Comparison of ENCODE assay signal across 9 cellular contexts in the genomic region with DNA sequence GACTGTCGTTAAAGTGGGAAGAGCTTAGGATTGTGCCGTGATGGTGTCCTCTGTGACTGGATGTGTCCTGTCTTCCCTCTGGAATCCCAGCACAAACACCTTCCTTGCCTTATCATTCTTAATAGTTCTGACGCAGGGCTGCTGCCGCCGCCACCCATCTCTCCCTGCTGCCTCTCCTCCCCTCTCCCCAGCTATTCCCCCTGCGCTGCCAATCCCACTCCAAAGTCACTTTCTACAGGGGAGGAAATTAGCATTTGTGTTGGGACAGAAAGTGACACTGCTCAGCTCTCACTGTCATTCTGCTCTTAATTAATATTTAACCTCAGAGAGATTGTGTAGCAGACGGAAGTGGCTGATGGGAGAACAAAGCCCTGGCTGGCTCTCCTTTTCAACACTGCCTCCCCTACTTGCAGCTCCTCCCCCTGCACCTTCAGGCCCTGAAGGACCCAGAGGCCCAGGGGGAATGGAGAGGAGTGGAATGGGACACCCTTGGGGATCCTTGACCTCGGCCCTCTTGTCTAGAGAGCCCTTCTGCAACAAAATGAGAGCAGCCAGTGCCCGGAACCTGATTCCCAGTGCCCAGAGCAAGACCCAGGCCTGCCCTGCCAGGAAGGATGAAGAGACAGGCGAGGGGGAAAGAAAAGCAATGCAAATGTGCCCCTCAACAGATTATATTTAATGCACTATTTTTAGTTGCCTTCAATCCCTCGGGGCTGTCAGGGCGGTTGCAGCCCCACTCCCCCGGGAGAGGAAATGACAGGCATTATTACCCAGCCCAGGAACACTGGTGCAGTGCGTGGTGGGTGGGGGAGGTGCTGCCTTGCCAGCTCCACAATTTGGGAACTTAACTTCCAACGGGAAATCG. TPM values are rescaled to one million over a fixed set of nuclear protein-coding genes. Genes with fewer than 3 reads are reported as not detected.
DNase-seq lines count a peak whose midpoint lies in the region; ATAC-seq, FAIRE-seq and TF ChIP-seq lines count a peak whose summit lies in the region.
"Had no signal": no experiment of that assay in that cellular context is flagged by ENCODE, and none has a peak within 500 bp of the region (broad histone marks: within the 10 kb centered on the region; RNA-seq: fewer than 3 reads in every experiment).

No MANE protein-coding gene starts in this region.

- H3K4me2 ChIP-seq in Loucy (ENCODE audit: low read depth, low read length, poor library complexity, severe bottlenecking): peak overlapping the region; percentile 72
- H3K4me2 ChIP-seq in HepG2 (ENCODE audit: low read depth, low read length): peak overlapping the region; percentile 86

- no peak for TF ChIP-seq RAD21 in HepG2 (CRISPR knock-in tag; IDR thresholded peaks at IDR 0.05)

- intact Hi-C loops in HepG2 (cut with micrococcal nuclease; ENCODE audit: unreplicated experiment): no loop called here

- H3K4me3 Mint-ChIP-seq in stimulated activated effector memory CD8-positive, alpha-beta T cell treated with anti-CD3 and anti-CD28 coated beads, Interleukin-12 subunit alpha, Interleukin-12 subunit beta, amount 100 ng/mL, for 72 hours: no peak overlapping the region
- H3K4me3 Mint-ChIP-seq in T-helper 2 cell treated with Interferon-gamma antibody and Interleukin-4, amounts not matched to agents 5 μg/mL and 100 μg/mL, for 36 hours: no peak overlapping the region
- H3K4me3 Mint-ChIP-seq: activated naive CD8-positive, alpha-beta T cell had no signal

- H4K20me1 ChIP-seq in Loucy (ENCODE audit: insufficient read depth, low read length, poor library complexity, severe bottlenecking) (no peaks in the 10 kb centered on the region), HepG2 (ENCODE audit: insufficient read depth, low read length) (no peaks in the 10 kb centered on the region)

- peak overlapping the region; percentile 51 for H3K9ac ChIP-seq in Loucy (ENCODE audit: low read depth, low read length, poor library complexity, severe bottlenecking)
- no peak overlapping the region for H3K9ac ChIP-seq in HepG2 (ENCODE audit: insufficient read depth, low read depth, low read length)

- H3K27ac Mint-ChIP-seq in stimulated activated effector memory CD8-positive, alpha-beta T cell treated with anti-CD3 and anti-CD28 coated beads, Interleukin-12 subunit alpha, Interleukin-12 subunit beta, amount 100 ng/mL, for 72 hours: no peak overlapping the region
- H3K27ac Mint-ChIP-seq in T-helper 2 cell treated with Interferon-gamma antibody and Interleukin-4, amounts not matched to agents 5 μg/mL and 100 μg/mL, for 36 hours: no peak overlapping the region
- H3K27ac Mint-ChIP-seq: activated naive CD8-positive, alpha-beta T cell had no signal

- H3F3A ChIP-seq in Loucy (ENCODE audit: low read depth): no peaks in the 10 kb centered on the region

- TF ChIP-seq CTCF in GM13976 (IDR thresholded peaks at IDR 0.05; ENCODE audit: borderline replicate concordance, control extremely low read depth, extremely low read depth, insufficient read depth, missing control alignments) (no peak), Loucy (conservative IDR thresholded peaks at IDR 0.05; ENCODE audit: low read length) (no peak), HepG2 (CRISPR knock-in tag; IDR thresholded peaks at IDR 0.05) (no peak)

- H3K9me3 Mint-ChIP-seq in stimulated activated effector memory CD8-positive, alpha-beta T cell treated with anti-CD3 and anti-CD28 coated beads, Interleukin-12 subunit alpha, Interleukin-12 subunit beta, amount 100 ng/mL, for 72 hours: no peaks in the 10 kb centered on the region
- no peaks in the 10 kb centered on the region for H3K9me3 Mint-ChIP-seq in T-helper 2 cell treated with Interferon-gamma antibody and Interleukin-4, amounts not matched to agents 5 μg/mL and 100 μg/mL, for 36 hours

- peaks cover 4% of the 10 kb centered on the region for H3K36me3 Mint-ChIP-seq in stimulated activated effector memory CD8-positive, alpha-beta T cell treated with anti-CD3 and anti-CD28 coated beads, Interleukin-12 subunit alpha, Interleukin-12 subunit beta, amount 100 ng/mL, for 72 hours
- H3K36me3 Mint-ChIP-seq in T-helper 2 cell treated with Interferon-gamma antibody and Interleukin-4, amounts not matched to agents 5 μg/mL and 100 μg/mL, for 36 hours (ENCODE audit: low read depth): no peaks in the 10 kb centered on the region
- H3K36me3 Mint-ChIP-seq: activated naive CD8-positive, alpha-beta T cell had no signal

- peak; percentile 97 for ATAC-seq in GM21737 (IDR thresholded peaks at IDR 0.05; ENCODE audit: unreplicated experiment)
- peak; percentile 94 for ATAC-seq in HepG2
- ATAC-seq in stimulated activated effector memory CD8-positive, alpha-beta T cell treated with anti-CD3 and anti-CD28 coated beads, Interleukin-12 subunit alpha, Interleukin-12 subunit beta, amount 100 ng/mL, for 72 hours: no peak
- ATAC-seq in stimulated activated naive CD8-positive, alpha-beta T cell treated with anti-CD3 and anti-CD28 coated beads, Interleukin-15, Interleukin-2, amounts not matched to agents 100 U/mL and 50 U/mL, for 24 hours: no peak

- no peak for TF ChIP-seq POLR2A in HepG2 (IDR thresholded peaks at IDR 0.05; ENCODE audit: insufficient read depth in 1 of 2, low read depth in 2 of 2, low read length in 2 of 2)

- H3K4me1 ChIP-seq in Loucy (ENCODE audit: insufficient read depth, low read length, poor library complexity, severe bottlenecking): peaks cover 43% of the 10 kb centered on the region
- H3K4me1 ChIP-seq in HepG2 (ENCODE audit: insufficient read depth, low read length): peaks cover 22% of the 10 kb centered on the region

- H2AFZ ChIP-seq in Loucy (ENCODE audit: low read length) (peak overlapping the region; percentile 78), HepG2 (ENCODE audit: low read length) (peak overlapping the region; percentile 55)

- H3K27me3 ChIP-seq in Loucy (ENCODE audit: insufficient read depth, low read length, poor library complexity, severe bottlenecking) (no peaks in the 10 kb centered on the region), HepG2 (ENCODE audit: control insufficient read depth in 1 of 2, insufficient read depth in 2 of 2, low read length in 2 of 2) (peaks cover 3 to 31% of the 10 kb centered on the region in 2 experiments; a peak in 4 of 5 replicates)

- POLR2A ChIA-PET in HepG2 (lab: Yijun Ruan, JAX): interaction anchor here (0.8 to 2.2 kb wide), 3 partner anchors 21 to 52 kb away, joined by 4 to 10 read pairs (median 8); a partner anchor contains a TSS

- BruUV-seq in HepG2 (replicated peaks; lab: Mats Ljungman, UMichigan): no TSS peak

- peaks cover 50% of the 10 kb centered on the region for H3K27me3 Mint-ChIP-seq in T-helper 2 cell treated with Interferon-gamma antibody and Interleukin-4, amounts not matched to agents 5 μg/mL and 100 μg/mL, for 36 hours (ENCODE audit: low read depth)

- H3K9me2 ChIP-seq in Loucy (replicated peaks; ENCODE audit: low read depth, low read length): no peaks in the 10 kb centered on the region

- CTCF ChIA-PET in HepG2 (lab: Yijun Ruan, JAX; ENCODE audit: low intra/inter-chr PET ratio, low total read pairs): no interaction called here

- 23% methylated on average over 14 of the region's 16 CpGs for WGBS in HepG2 (ENCODE audit: low lambda C conversion rate)

- peak overlapping the region; percentile 53 for H3K4me3 ChIP-seq in Loucy (ENCODE audit: low read length, poor library complexity, severe bottlenecking)
- H3K4me3 ChIP-seq in HepG2 (replicated peaks in 1 of 3; ENCODE audit: insufficient read depth in 1 of 3, low read depth in 2 of 3, low read length in 3 of 3): peak overlapping the region; percentile 14 to 57 (median 18); a peak in 4 of 6 replicates

- in situ Hi-C loops in GM13976 (cut with MboI; ENCODE audit: low sequenced_read_pairs, unreplicated experiment) (no loop called here), HepG2 (cut with HindIII; ENCODE audit: extremely low pct_ligation_motif_present, low pct_unique_long_range_greater_than_20kb) (no loop called here)

- H3K9me3 ChIP-seq in Loucy (ENCODE audit: insufficient read depth, low read depth, low read length) (no peaks in the 10 kb centered on the region), HepG2 (ENCODE audit: low read length) (no peaks in the 10 kb centered on the region)

- no peak for TF ChIP-seq EP300 in HepG2 (IDR thresholded peaks at IDR 0.05; ENCODE audit: low read depth in 2 of 2, low read length in 2 of 2)
- no peak for TF ChIP-seq EP300 in HepG2 (CRISPR knock-in tag; IDR thresholded peaks at IDR 0.05; ENCODE audit: borderline replicate concordance)

- DNase-seq in GM13976 (ENCODE audit: low spot score) (peak; percentile 53), HepG2 (ENCODE audit: low spot score) (peak; percentile 62)
- no peak for DNase-seq in stimulated activated effector memory CD8-positive, alpha-beta T cell treated with anti-CD3 and anti-CD28 coated beads, Interleukin-12 subunit alpha, Interleukin-12 subunit beta, amount 100 ng/mL, for 72 hours (ENCODE audit: low spot score in 2 of 2)
- DNase-seq in T-helper 2 cell treated with Interferon-gamma antibody and Interleukin-4, amounts not matched to agents 5 μg/mL and 100 μg/mL, for 36 hours (ENCODE audit: low spot score): no peak
- no peak for DNase-seq in stimulated activated naive CD8-positive, alpha-beta T cell treated with anti-CD3 and anti-CD28 coated beads, Interleukin-15, Interleukin-2, amounts not matched to agents 100 U/mL and 50 U/mL, for 24 hours
- DNase-seq in stimulated activated CD4-positive, alpha-beta T cell treated with anti-CD3 and anti-CD28 coated beads, Interleukin-2, amount 100 ng/mL, for 48 hours: no peak

- FAIRE-seq in HepG2 (lab: Jason Lieb, UNC): peak; percentile 21

- peaks cover 8% of the 10 kb centered on the region for H3K4me1 Mint-ChIP-seq in stimulated activated effector memory CD8-positive, alpha-beta T cell treated with anti-CD3 and anti-CD28 coated beads, Interleukin-12 subunit alpha, Interleukin-12 subunit beta, amount 100 ng/mL, for 72 hours
- H3K4me1 Mint-ChIP-seq in T-helper 2 cell treated with Interferon-gamma antibody and Interleukin-4, amounts not matched to agents 5 μg/mL and 100 μg/mL, for 36 hours (ENCODE audit: low read depth): no peaks in the 10 kb centered on the region

- H3K36me3 ChIP-seq in Loucy (ENCODE audit: insufficient read depth, low read length) (no peaks in the 10 kb centered on the region), HepG2 (replicated peaks in 1 of 2; ENCODE audit: control insufficient read depth in 1 of 2, insufficient read depth in 2 of 2, low read length in 2 of 2) (no peaks in the 10 kb centered on the region)

- H3K79me2 ChIP-seq in Loucy (ENCODE audit: insufficient read depth, low read length): no peaks in the 10 kb centered on the region
- no peaks in the 10 kb centered on the region for H3K79me2 ChIP-seq in HepG2 (ENCODE audit: insufficient read depth, low read length)

- H3K27ac ChIP-seq in HepG2 (ENCODE audit: extremely low read length, insufficient read depth, low read length): no peak overlapping the region

RNA-seq across cellular contexts. Expression of a gene that starts 14.7 kb away (rescaled TPM):
- 0.18 TPM in 1 of 2 replicates, not detected in the other for total RNA-seq in HepG2 (2016; rRNA removed; fragmentation: Illumina TruSeq; extraction: Trizol)
- not detected in 2 replicates for total RNA-seq in HepG2 (2016; cell fraction: cytosol; rRNA removed; fragmentation: Illumina TruSeq; extraction: Trizol; ENCODE audit: low read depth)
- total RNA-seq in HepG2 (2016; cell fraction: insoluble cytoplasmic fraction; rRNA removed; fragmentation: Illumina TruSeq; extraction: Trizol): 0.19 TPM in 1 of 2 replicates, not detected in the other
- total RNA-seq in HepG2 (2016; cell fraction: membrane; rRNA removed; fragmentation: Illumina TruSeq; extraction: Trizol): not detected in 2 replicates
- total RNA-seq in HepG2 (2016; cell fraction: nucleus; rRNA removed; fragmentation: Illumina TruSeq; extraction: Trizol): 0.34 and 0.47 TPM in 2 replicates
- polyA plus RNA-seq in HepG2 (2011; rRNA removed): 0.12 and 0.22 TPM in 2 replicates
- polyA plus RNA-seq in HepG2 (2011; cell fraction: cytosol; rRNA removed): 0.14 and 0.28 TPM in 2 replicates
- 0.97 and 1.5 TPM in 2 replicates for polyA plus RNA-seq in HepG2 (2011; cell fraction: nucleus; rRNA removed)
- 0.17 and 0.63 TPM in 2 replicates for polyA plus RNA-seq in HepG2 (2012)
- polyA plus RNA-seq in HepG2 (2016; cell fraction: cytosol; fragmentation: Illumina TruSeq; extraction: Trizol; ENCODE audit: low read depth): 0.25 and 0.49 TPM in 2 replicates
- polyA plus RNA-seq in HepG2 (2016; cell fraction: insoluble cytoplasmic fraction; fragmentation: Illumina TruSeq; extraction: Trizol; ENCODE audit: low read depth): 0.46 and 0.95 TPM in 2 replicates
- 0.40 and 0.63 TPM in 2 replicates for polyA plus RNA-seq in HepG2 (2016; cell fraction: membrane; fragmentation: Illumina TruSeq; extraction: Trizol; ENCODE audit: low read depth)
- polyA plus RNA-seq in HepG2 (2016; cell fraction: nucleus; fragmentation: Illumina TruSeq; extraction: Trizol; ENCODE audit: insufficient read depth, low read depth): 0.44 and 0.90 TPM in 2 replicates
- polyA minus RNA-seq in HepG2 (2011; rRNA and poly(A)+ RNA removed; ENCODE audit: low replicate concordance): 0.98 and 1.9 TPM in 2 replicates
- not detected in 2 replicates for polyA minus RNA-seq in HepG2 (2011; cell fraction: cytosol; rRNA and poly(A)+ RNA removed)
- not detected in 2 replicates for polyA minus RNA-seq in HepG2 (2011; cell fraction: nucleus; rRNA and poly(A)+ RNA removed)

RNA-seq across cellular contexts. Expression of a gene that starts 27.0 kb away (rescaled TPM):
- total RNA-seq in HepG2 (2016; rRNA removed; fragmentation: Illumina TruSeq; extraction: Trizol): 0.46 and 0.80 TPM in 2 replicates
- 0.44 and 0.71 TPM in 2 replicates for total RNA-seq in HepG2 (2016; cell fraction: cytosol; rRNA removed; fragmentation: Illumina TruSeq; extraction: Trizol; ENCODE audit: low read depth)
- total RNA-seq in HepG2 (2016; cell fraction: insoluble cytoplasmic fraction; rRNA removed; fragmentation: Illumina TruSeq; extraction: Trizol): 0.16 and 0.37 TPM in 2 replicates
- total RNA-seq in HepG2 (2016; cell fraction: membrane; rRNA removed; fragmentation: Illumina TruSeq; extraction: Trizol): 0.49 and 0.62 TPM in 2 replicates
- 0.66 and 0.68 TPM in 2 replicates for total RNA-seq in HepG2 (2016; cell fraction: nucleus; rRNA removed; fragmentation: Illumina TruSeq; extraction: Trizol)
- 2.7 and 3.5 TPM in 2 replicates for polyA plus RNA-seq in HepG2 (2011; rRNA removed)
- 2.0 and 3.1 TPM in 2 replicates for polyA plus RNA-seq in HepG2 (2011; cell fraction: cytosol; rRNA removed)
- polyA plus RNA-seq in HepG2 (2011; cell fraction: nucleus; rRNA removed): 3.6 and 3.8 TPM in 2 replicates
- 0.79 and 1.0 TPM in 2 replicates for polyA plus RNA-seq in HepG2 (2012)
- polyA plus RNA-seq in HepG2 (2016; cell fraction: cytosol; fragmentation: Illumina TruSeq; extraction: Trizol; ENCODE audit: low read depth): 0.61 and 0.80 TPM in 2 replicates
- polyA plus RNA-seq in HepG2 (2016; cell fraction: insoluble cytoplasmic fraction; fragmentation: Illumina TruSeq; extraction: Trizol; ENCODE audit: low read depth): 0.58 TPM in 1 of 2 replicates, not detected in the other
- polyA plus RNA-seq in HepG2 (2016; cell fraction: membrane; fragmentation: Illumina TruSeq; extraction: Trizol; ENCODE audit: low read depth): 0.61 and 0.72 TPM in 2 replicates
- 0.99 and 1.3 TPM in 2 replicates for polyA plus RNA-seq in HepG2 (2016; cell fraction: nucleus; fragmentation: Illumina TruSeq; extraction: Trizol; ENCODE audit: insufficient read depth, low read depth)
- 2.1 TPM in 1 of 2 replicates, not detected in the other for polyA minus RNA-seq in HepG2 (2011; rRNA and poly(A)+ RNA removed; ENCODE audit: low replicate concordance)
- 0.49 TPM in 1 of 2 replicates, not detected in the other for polyA minus RNA-seq in HepG2 (2011; cell fraction: cytosol; rRNA and poly(A)+ RNA removed)
- 0.39 TPM in 1 of 2 replicates, not detected in the other for polyA minus RNA-seq in HepG2 (2011; cell fraction: nucleus; rRNA and poly(A)+ RNA removed)

RNA-seq across cellular contexts. Expression of a gene that starts 37.0 kb away (rescaled TPM):
- 0.48 and 1.2 TPM in 2 replicates for total RNA-seq in HepG2 (2016; rRNA removed; fragmentation: Illumina TruSeq; extraction: Trizol)
- total RNA-seq in HepG2 (2016; cell fraction: cytosol; rRNA removed; fragmentation: Illumina TruSeq; extraction: Trizol; ENCODE audit: low read depth): 0.44 and 0.51 TPM in 2 replicates
- 0.33 and 1.5 TPM in 2 replicates for total RNA-seq in HepG2 (2016; cell fraction: insoluble cytoplasmic fraction; rRNA removed; fragmentation: Illumina TruSeq; extraction: Trizol)
- total RNA-seq in HepG2 (2016; cell fraction: membrane; rRNA removed; fragmentation: Illumina TruSeq; extraction: Trizol): 0.65 and 0.80 TPM in 2 replicates
- total RNA-seq in HepG2 (2016; cell fraction: nucleus; rRNA removed; fragmentation: Illumina TruSeq; extraction: Trizol): 1.5 and 1.9 TPM in 2 replicates
- 6.3 and 6.8 TPM in 2 replicates for polyA plus RNA-seq in HepG2 (2011; rRNA removed)
- polyA plus RNA-seq in HepG2 (2011; cell fraction: cytosol; rRNA removed): 2.8 and 4.8 TPM in 2 replicates
- 5.1 and 7.8 TPM in 2 replicates for polyA plus RNA-seq in HepG2 (2011; cell fraction: nucleus; rRNA removed)
- 0.59 and 0.89 TPM in 2 replicates for polyA plus RNA-seq in HepG2 (2012)
- 0.98 and 1.0 TPM in 2 replicates for polyA plus RNA-seq in HepG2 (2016; cell fraction: cytosol; fragmentation: Illumina TruSeq; extraction: Trizol; ENCODE audit: low read depth)
- 0.95 and 1.4 TPM in 2 replicates for polyA plus RNA-seq in HepG2 (2016; cell fraction: insoluble cytoplasmic fraction; fragmentation: Illumina TruSeq; extraction: Trizol; ENCODE audit: low read depth)
- 0.85 and 1.4 TPM in 2 replicates for polyA plus RNA-seq in HepG2 (2016; cell fraction: membrane; fragmentation: Illumina TruSeq; extraction: Trizol; ENCODE audit: low read depth)
- polyA plus RNA-seq in HepG2 (2016; cell fraction: nucleus; fragmentation: Illumina TruSeq; extraction: Trizol; ENCODE audit: insufficient read depth, low read depth): 2.5 and 3.0 TPM in 2 replicates
- polyA minus RNA-seq in HepG2 (2011; rRNA and poly(A)+ RNA removed; ENCODE audit: low replicate concordance): 3.0 and 4.4 TPM in 2 replicates
- 1.8 and 2.2 TPM in 2 replicates for polyA minus RNA-seq in HepG2 (2011; cell fraction: cytosol; rRNA and poly(A)+ RNA removed)
- polyA minus RNA-seq in HepG2 (2011; cell fraction: nucleus; rRNA and poly(A)+ RNA removed): 1.9 and 3.0 TPM in 2 replicates

RNA-seq across cellular contexts. Expression of a gene that starts 51.4 kb away (rescaled TPM):
- 8.4 and 12.7 TPM in 2 replicates for total RNA-seq in HepG2 (2016; rRNA removed; fragmentation: Illumina TruSeq; extraction: Trizol)
- total RNA-seq in HepG2 (2016; cell fraction: cytosol; rRNA removed; fragmentation: Illumina TruSeq; extraction: Trizol; ENCODE audit: low read depth): 2.0 and 2.6 TPM in 2 replicates
- 8.9 and 15.1 TPM in 2 replicates for total RNA-seq in HepG2 (2016; cell fraction: insoluble cytoplasmic fraction; rRNA removed; fragmentation: Illumina TruSeq; extraction: Trizol)
- 1.8 and 2.5 TPM in 2 replicates for total RNA-seq in HepG2 (2016; cell fraction: membrane; rRNA removed; fragmentation: Illumina TruSeq; extraction: Trizol)
- total RNA-seq in HepG2 (2016; cell fraction: nucleus; rRNA removed; fragmentation: Illumina TruSeq; extraction: Trizol): 3.0 and 5.0 TPM in 2 replicates
- 2.9 and 4.4 TPM in 2 replicates for polyA plus RNA-seq in HepG2 (2011; rRNA removed)
- polyA plus RNA-seq in HepG2 (2011; cell fraction: cytosol; rRNA removed): 1.7 and 1.8 TPM in 2 replicates
- 0.81 and 1.6 TPM in 2 replicates for polyA plus RNA-seq in HepG2 (2011; cell fraction: nucleus; rRNA removed)
- polyA plus RNA-seq in HepG2 (2012): 2.1 and 8.6 TPM in 2 replicates
- 3.0 and 3.3 TPM in 2 replicates for polyA plus RNA-seq in HepG2 (2016; cell fraction: cytosol; fragmentation: Illumina TruSeq; extraction: Trizol; ENCODE audit: low read depth)
- polyA plus RNA-seq in HepG2 (2016; cell fraction: insoluble cytoplasmic fraction; fragmentation: Illumina TruSeq; extraction: Trizol; ENCODE audit: low read depth): 13.7 and 20.1 TPM in 2 replicates
- 1.4 and 2.6 TPM in 2 replicates for polyA plus RNA-seq in HepG2 (2016; cell fraction: membrane; fragmentation: Illumina TruSeq; extraction: Trizol; ENCODE audit: low read depth)
- polyA plus RNA-seq in HepG2 (2016; cell fraction: nucleus; fragmentation: Illumina TruSeq; extraction: Trizol; ENCODE audit: insufficient read depth, low read depth): 2.7 and 5.2 TPM in 2 replicates
- polyA minus RNA-seq in HepG2 (2011; rRNA and poly(A)+ RNA removed; ENCODE audit: low replicate concordance): 1.8 and 4.4 TPM in 2 replicates
- 0.69 and 2.1 TPM in 2 replicates for polyA minus RNA-seq in HepG2 (2011; cell fraction: cytosol; rRNA and poly(A)+ RNA removed)
- polyA minus RNA-seq in HepG2 (2011; cell fraction: nucleus; rRNA and poly(A)+ RNA removed): 7.3 and 9.7 TPM in 2 replicates

RNA-seq across cellular contexts. Expression of a gene that starts 51.5 kb away (rescaled TPM):
- 4.5 and 7.0 TPM in 2 replicates for total RNA-seq in HepG2 (2016; rRNA removed; fragmentation: Illumina TruSeq; extraction: Trizol)
- total RNA-seq in HepG2 (2016; cell fraction: cytosol; rRNA removed; fragmentation: Illumina TruSeq; extraction: Trizol; ENCODE audit: low read depth): 0.40 and 0.62 TPM in 2 replicates
- total RNA-seq in HepG2 (2016; cell fraction: insoluble cytoplasmic fraction; rRNA removed; fragmentation: Illumina TruSeq; extraction: Trizol): 4.0 and 7.9 TPM in 2 replicates
- 2.3 and 3.0 TPM in 2 replicates for total RNA-seq in HepG2 (2016; cell fraction: membrane; rRNA removed; fragmentation: Illumina TruSeq; extraction: Trizol)
- total RNA-seq in HepG2 (2016; cell fraction: nucleus; rRNA removed; fragmentation: Illumina TruSeq; extraction: Trizol): 7.0 and 8.5 TPM in 2 replicates
- 21.8 and 22.4 TPM in 2 replicates for polyA plus RNA-seq in HepG2 (2011; rRNA removed)
- polyA plus RNA-seq in HepG2 (2011; cell fraction: cytosol; rRNA removed): 12.3 and 19.5 TPM in 2 replicates
- polyA plus RNA-seq in HepG2 (2011; cell fraction: nucleus; rRNA removed): 7.3 and 7.6 TPM in 2 replicates
- 10.4 and 13.6 TPM in 2 replicates for polyA plus RNA-seq in HepG2 (2012)
- polyA plus RNA-seq in HepG2 (2016; cell fraction: cytosol; fragmentation: Illumina TruSeq; extraction: Trizol; ENCODE audit: low read depth): 0.50 and 0.88 TPM in 2 replicates
- polyA plus RNA-seq in HepG2 (2016; cell fraction: insoluble cytoplasmic fraction; fragmentation: Illumina TruSeq; extraction: Trizol; ENCODE audit: low read depth): 4.3 and 4.8 TPM in 2 replicates
- polyA plus RNA-seq in HepG2 (2016; cell fraction: membrane; fragmentation: Illumina TruSeq; extraction: Trizol; ENCODE audit: low read depth): 1.8 and 2.7 TPM in 2 replicates
- polyA plus RNA-seq in HepG2 (2016; cell fraction: nucleus; fragmentation: Illumina TruSeq; extraction: Trizol; ENCODE audit: insufficient read depth, low read depth): 13.5 and 14.4 TPM in 2 replicates
- 14.7 and 15.2 TPM in 2 replicates for polyA minus RNA-seq in HepG2 (2011; rRNA and poly(A)+ RNA removed; ENCODE audit: low replicate concordance)
- 4.2 and 6.8 TPM in 2 replicates for polyA minus RNA-seq in HepG2 (2011; cell fraction: cytosol; rRNA and poly(A)+ RNA removed)
- 4.5 and 8.2 TPM in 2 replicates for polyA minus RNA-seq in HepG2 (2011; cell fraction: nucleus; rRNA and poly(A)+ RNA removed)

Comparison
In these comparisons a context has a peak if more than half of its experiments do, and no peak if none do; other contexts are left out.
1. DNase-seq: peak in GM13976 (single experiment) and HepG2 (single experiment); none in stimulated activated effector memory CD8-positive, alpha-beta T cell treated with anti-CD3 and anti-CD28 coated beads, Interleukin-12 subunit alpha, Interleukin-12 subunit beta, amount 100 ng/mL, for 72 hours (0 of 2), T-helper 2 cell treated with Interferon-gamma antibody and Interleukin-4, amounts not matched to agents 5 μg/mL and 100 μg/mL, for 36 hours (single experiment), stimulated activated naive CD8-positive, alpha-beta T cell treated with anti-CD3 and anti-CD28 coated beads, Interleukin-15, Interleukin-2, amounts not matched to agents 100 U/mL and 50 U/mL, for 24 hours (single experiment) and stimulated activated CD4-positive, alpha-beta T cell treated with anti-CD3 and anti-CD28 coated beads, Interleukin-2, amount 100 ng/mL, for 48 hours (0 of 2).
2. ATAC-seq: peak in GM21737 (single experiment) and HepG2 (single experiment); none in stimulated activated effector memory CD8-positive, alpha-beta T cell treated with anti-CD3 and anti-CD28 coated beads, Interleukin-12 subunit alpha, Interleukin-12 subunit beta, amount 100 ng/mL, for 72 hours (single experiment) and stimulated activated naive CD8-positive, alpha-beta T cell treated with anti-CD3 and anti-CD28 coated beads, Interleukin-15, Interleukin-2, amounts not matched to agents 100 U/mL and 50 U/mL, for 24 hours (single experiment).